10 cellular contexts compared by ENCODE assay signal in the genomic region with DNA sequence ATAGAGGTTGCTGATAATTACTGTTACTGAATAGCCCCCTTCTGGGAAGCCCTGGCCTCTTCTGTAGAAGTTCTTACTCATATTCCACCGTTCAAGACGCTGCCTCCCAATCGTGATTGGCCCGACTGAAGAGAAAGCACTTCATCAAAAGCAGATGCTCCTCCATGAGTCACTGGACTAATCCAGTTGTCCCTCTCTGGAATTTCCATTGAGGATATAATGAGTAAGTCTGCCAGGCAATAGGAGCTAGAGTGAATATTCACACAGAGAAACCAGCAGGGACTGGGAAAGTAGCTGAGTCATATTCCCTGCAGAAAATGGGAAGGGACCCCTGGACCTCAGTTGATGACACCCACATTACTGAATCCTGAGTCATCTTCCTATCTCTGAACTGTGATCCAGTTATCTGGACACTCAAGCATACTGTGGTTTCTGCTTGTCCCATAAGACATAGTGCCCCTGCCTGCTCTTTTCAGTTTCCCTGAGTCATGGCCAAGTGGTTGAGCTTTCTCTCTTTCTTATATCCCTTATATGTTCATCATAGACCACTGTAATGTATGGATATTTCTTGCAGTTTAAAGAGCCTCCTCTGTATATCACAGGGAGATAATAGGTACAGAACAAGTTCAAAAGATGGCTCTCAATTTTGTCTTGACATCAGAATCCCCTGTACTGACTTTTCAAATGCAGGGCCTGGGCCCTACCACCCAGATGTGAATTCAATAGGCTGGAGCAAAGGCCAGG.
DNase-seq lines count a peak whose midpoint lies in the region; ATAC-seq and TF ChIP-seq lines count a peak whose summit lies in the region.
"Had no signal": no experiment of that assay in that cellular context is flagged by ENCODE, and none has a peak within 500 bp of the region (broad histone marks: within the 10 kb centered on the region; RNA-seq: fewer than 3 reads in every experiment).

No MANE protein-coding gene starts in this region.

- H3K27ac Mint-ChIP-seq in activated CD8-positive, alpha-beta T cell treated with anti-CD3 and anti-CD28 coated beads, Interleukin-2, amount 10 ng/mL, durations not matched to agents 7 days and 5 days = no peak overlapping the region
- H3K27ac Mint-ChIP-seq: natural killer cell had no signal

- H3K4me3 Mint-ChIP-seq in activated CD8-positive, alpha-beta T cell treated with anti-CD3 and anti-CD28 coated beads, Interleukin-2, amount 10 ng/mL, durations not matched to agents 7 days and 5 days = no peak overlapping the region
- H3K4me3 Mint-ChIP-seq: natural killer cell had no signal

- no peaks in the 10 kb centered on the region for H3K9me3 Mint-ChIP-seq in activated CD8-positive, alpha-beta T cell treated with anti-CD3 and anti-CD28 coated beads, Interleukin-2, amount 10 ng/mL, durations not matched to agents 7 days and 5 days (ENCODE audit: insufficient read depth)

- no peaks in the 10 kb centered on the region for H3K36me3 Mint-ChIP-seq in activated CD8-positive, alpha-beta T cell treated with anti-CD3 and anti-CD28 coated beads, Interleukin-2, amount 10 ng/mL, durations not matched to agents 7 days and 5 days (ENCODE audit: low read depth)

- ATAC-seq in Right ventricle myocardium superior (ENCODE audit: poor library complexity) = no peak
- no peak for ATAC-seq in activated CD8-positive, alpha-beta T cell treated with anti-CD3 and anti-CD28 coated beads, Interleukin-2, amount 10 ng/mL, durations not matched to agents 7 days and 5 days
- no peak for ATAC-seq in HG03460 (IDR thresholded peaks at IDR 0.05; ENCODE audit: unreplicated experiment)
- ATAC-seq: natural killer cell had no signal

- intact Hi-C loops in Right ventricle myocardium superior (cut with DNase I) = no loop called here

- POLR2A ChIA-PET in activated CD8-positive, alpha-beta T cell treated with anti-CD3 and anti-CD28 coated beads, Interleukin-2, amount 10 ng/mL, durations not matched to agents 7 days and 5 days (lab: Charles Lee) = no interaction called here

- H3K4me3 ChIP-seq in AG10803 (ENCODE audit: low read length) (no peak overlapping the region), astrocyte of the spinal cord (ENCODE audit: low read depth, low read length) (no peak overlapping the region)

- CTCF ChIA-PET in activated CD8-positive, alpha-beta T cell treated with anti-CD3 and anti-CD28 coated beads, Interleukin-2, amount 10 ng/mL, durations not matched to agents 7 days and 5 days (lab: Charles Lee) = no interaction called here

- peak; percentile 16 for TF ChIP-seq CTCF in AG10803 (conservative IDR thresholded peaks at IDR 0.05; ENCODE audit: low read length)
- TF ChIP-seq CTCF in astrocyte of the spinal cord (IDR thresholded peaks at IDR 0.05; ENCODE audit: low read depth, low read length) = no peak

- in situ Hi-C loops in astrocyte of the spinal cord (cut with HindIII; ENCODE audit: low sequenced_read_pairs) = no loop called here

- no peaks in the 10 kb centered on the region for H3K4me1 Mint-ChIP-seq in activated CD8-positive, alpha-beta T cell treated with anti-CD3 and anti-CD28 coated beads, Interleukin-2, amount 10 ng/mL, durations not matched to agents 7 days and 5 days (ENCODE audit: low read depth)
- H3K4me1 Mint-ChIP-seq: natural killer cell had no signal

- peak; percentile 99 for DNase-seq in AG10803 (ENCODE audit: low read depth)
- peak; percentile 90 for DNase-seq in LoVo (ENCODE audit: low spot score)
- peak; percentile 99 for DNase-seq in astrocyte of the spinal cord (ENCODE audit: low read depth, low spot score)
- DNase-seq in kidney tubule cell (ENCODE audit: low spot score) = peak; percentile 100
- DNase-seq in Right ventricle myocardium superior = no peak
- no peak for DNase-seq in activated CD8-positive, alpha-beta T cell treated with anti-CD3 and anti-CD28 coated beads, Interleukin-2, amount 10 ng/mL, durations not matched to agents 7 days and 5 days
- no peak for DNase-seq in COLO668 (lab: John Stamatoyannopoulos, UW; ENCODE audit: unreplicated experiment)
- DNase-seq: KBM-7, natural killer cell had no signal

- H3K27me3 Mint-ChIP-seq in activated CD8-positive, alpha-beta T cell treated with anti-CD3 and anti-CD28 coated beads, Interleukin-2, amount 10 ng/mL, durations not matched to agents 7 days and 5 days (ENCODE audit: low read depth) = no peaks in the 10 kb centered on the region

Comparison
In these comparisons a context has a peak if more than half of its experiments do, and no peak if none do; other contexts are left out.
1. DNase-seq: peak in AG10803 (single experiment), LoVo (single experiment), astrocyte of the spinal cord (single experiment) and kidney tubule cell (single experiment); none in Right ventricle myocardium superior (single experiment), activated CD8-positive, alpha-beta T cell treated with anti-CD3 and anti-CD28 coated beads, Interleukin-2, amount 10 ng/mL, durations not matched to agents 7 days and 5 days (single experiment) and COLO668 (single experiment).